Comparison of ENCODE assay signal across 1 cellular context in genomic region chr6:24060982-24061754, GRCh38.
TF ChIP-seq lines count a peak whose summit lies in the region.

No MANE protein-coding gene starts in this region.

TF ChIP-seq in GM12878, 131 proteins besides CTCF, POLR2A, EP300 and RAD21 (continued from another document and continues in another):
- no peak for TF ChIP-seq ZBTB4 (CRISPR knock-in tag; IDR thresholded peaks at IDR 0.05)
- TF ChIP-seq MEF2B (IDR thresholded peaks at IDR 0.05; ENCODE audit: partially characterized antibody, poor library complexity, severe bottlenecking): no peak
- TF ChIP-seq PBX3 (IDR thresholded peaks at IDR 0.05; ENCODE audit: insufficient replicate concordance, low read depth, low read length): peak; percentile 88
- TF ChIP-seq RAD51 (IDR thresholded peaks at IDR 0.05): no peak
- TF ChIP-seq CBX3 (IDR thresholded peaks at IDR 0.05; ENCODE audit: borderline replicate concordance, low read depth): no peak
- peak; percentile 78 for TF ChIP-seq RELA (IDR thresholded peaks at IDR 0.05; ENCODE audit: borderline replicate concordance, partially characterized antibody)
- peak; percentile 96 for TF ChIP-seq JUNB (IDR thresholded peaks at IDR 0.05)
- TF ChIP-seq BCL11A (IDR thresholded peaks at IDR 0.05; ENCODE audit: low read depth, low read length): peak; percentile 99
- no peak for TF ChIP-seq MLLT1 (IDR thresholded peaks at IDR 0.05)
- peak; percentile 73 to 76; a peak in 3 of 4 replicates for TF ChIP-seq IKZF2 (IDR thresholded peaks at IDR 0.05)
- 0 out of 2 replicates have a peak, but pooled peaks have one; percentile 35 for TF ChIP-seq MTA3 (IDR thresholded peaks at IDR 0.05; ENCODE audit: borderline replicate concordance, low read length)
- peak; percentile 7; the same call in 1 of the 2 replicates for TF ChIP-seq TCF7 (IDR thresholded peaks at IDR 0.05; ENCODE audit: borderline replicate concordance)
- TF ChIP-seq BCL3 (IDR thresholded peaks at IDR 0.05; ENCODE audit: borderline replicate concordance, insufficient read depth, low read depth, low read length, poor library complexity, severe bottlenecking): peak; percentile 75
- peak; percentile 96 for TF ChIP-seq RELB (IDR thresholded peaks at IDR 0.05; ENCODE audit: low read depth)
- no peak for TF ChIP-seq MYC (IDR thresholded peaks at IDR 0.05; ENCODE audit: insufficient read depth, insufficient read length, insufficient replicate concordance, low read length, severe bottlenecking)
- TF ChIP-seq TCF3 (IDR thresholded peaks at IDR 0.05; ENCODE audit: borderline replicate concordance, insufficient read depth, low read depth, low read length): peak; percentile 92
- TF ChIP-seq IRF5 (IDR thresholded peaks at IDR 0.05; ENCODE audit: borderline replicate concordance): no peak
- peak; percentile 56; the same call in 1 of the 2 replicates for TF ChIP-seq IKZF1 (conservative IDR thresholded peaks at IDR 0.05)
- no peak for TF ChIP-seq E2F4 (IDR thresholded peaks at IDR 0.05; ENCODE audit: low read depth, low read length)
- TF ChIP-seq POU2F2 (IDR thresholded peaks at IDR 0.05; ENCODE audit: borderline replicate concordance, low read depth, low read length): peak; percentile 53; the same call in 1 of the 3 replicates
- TF ChIP-seq ZBTB33 (IDR thresholded peaks at IDR 0.05): no peak
- TF ChIP-seq ZNF24 (IDR thresholded peaks at IDR 0.05): 0 out of 2 replicates have a peak, but pooled peaks have one; percentile 6
- peak; percentile 78; the same call in 1 of the 2 replicates for TF ChIP-seq BMI1 (IDR thresholded peaks at IDR 0.05; ENCODE audit: borderline replicate concordance)
- no peak for TF ChIP-seq ZNF274 (IDR thresholded peaks at IDR 0.05; ENCODE audit: insufficient read depth, insufficient read length)
- no peak for TF ChIP-seq STAT1 (conservative IDR thresholded peaks at IDR 0.05)
- peak; percentile 97 for TF ChIP-seq RUNX3 (IDR thresholded peaks at IDR 0.05; ENCODE audit: low read length)
- TF ChIP-seq TAF1 (IDR thresholded peaks at IDR 0.05; ENCODE audit: borderline replicate concordance, low read depth, low read length): no peak
- peak; percentile 87 for TF ChIP-seq CREM (IDR thresholded peaks at IDR 0.05; ENCODE audit: low read depth)
- no peak for TF ChIP-seq E4F1 (IDR thresholded peaks at IDR 0.05; ENCODE audit: borderline replicate concordance, partially characterized antibody)
- TF ChIP-seq ZBTB11 (CRISPR knock-in tag; IDR thresholded peaks at IDR 0.05): no peak
